In genomic region chr20:48824830-48825550, GRCh38 we compare ENCODE assay signal across 9 cellular contexts. TPM values are rescaled to one million over a fixed set of nuclear protein-coding genes. Genes with fewer than 3 reads are reported as not detected.
DNase-seq lines count a peak whose midpoint lies in the region; ATAC-seq and TF ChIP-seq lines count a peak whose summit lies in the region.
"Had no signal": no experiment of that assay in that cellular context is flagged by ENCODE, and none has a peak within 500 bp of the region (broad histone marks: within the 10 kb centered on the region; RNA-seq: fewer than 3 reads in every experiment).

No MANE protein-coding gene starts in this region.

- H3K4me1 ChIP-seq in CD4-positive, CD25-positive, alpha-beta regulatory T cell (ENCODE audit: control insufficient read depth, insufficient read depth, low read length, poor library complexity, severe bottlenecking) = peaks cover 67% of the 10 kb centered on the region

- H3K4me3 Mint-ChIP-seq in CD4-positive, CD25-positive, alpha-beta regulatory T cell = peak overlapping the region in 2 of 4 donors; percentile 97 to 99
- H3K4me3 Mint-ChIP-seq in HFFc6 = peak overlapping the region; percentile 65
- peak overlapping the region; percentile 85 for H3K4me3 Mint-ChIP-seq in natural killer cell treated with Interleukin-12 subunit alpha and Interleukin-12 subunit beta and Interleukin-15 and Interleukin-18, amount 100 ng/mL, for 72 hours
- H3K4me3 Mint-ChIP-seq in chondrocyte (ENCODE audit: unreplicated experiment) = no peak overlapping the region

- no peak for ATAC-seq in CD4-positive, CD25-positive, alpha-beta regulatory T cell (ENCODE audit: low read depth in 2 of 2)
- no peak for ATAC-seq in natural killer cell treated with Interleukin-12 subunit alpha and Interleukin-12 subunit beta and Interleukin-15 and Interleukin-18, amount 100 ng/mL, for 72 hours
- ATAC-seq in GM21360 (IDR thresholded peaks at IDR 0.05; ENCODE audit: unreplicated experiment) = no peak

- no peaks in the 10 kb centered on the region for H3K9me3 ChIP-seq in CD4-positive, CD25-positive, alpha-beta regulatory T cell (ENCODE audit: control insufficient read depth in 2 of 2, low read length in 2 of 2)

- H3K36me3 ChIP-seq in CD4-positive, CD25-positive, alpha-beta regulatory T cell (ENCODE audit: control insufficient read depth, insufficient read depth, low read length) = no peaks in the 10 kb centered on the region

- no peaks in the 10 kb centered on the region for H3K27me3 ChIP-seq in CD4-positive, CD25-positive, alpha-beta regulatory T cell (ENCODE audit: control insufficient read depth, insufficient read depth, low read length)

- H3K27ac ChIP-seq in CD4-positive, CD25-positive, alpha-beta regulatory T cell (ENCODE audit: insufficient read depth, low read length, poor library complexity, severe bottlenecking) = peak overlapping the region; percentile 82

- no peaks in the 10 kb centered on the region for H3K9me3 Mint-ChIP-seq in CD4-positive, CD25-positive, alpha-beta regulatory T cell
- H3K9me3 Mint-ChIP-seq in HFFc6 = no peaks in the 10 kb centered on the region
- no peaks in the 10 kb centered on the region for H3K9me3 Mint-ChIP-seq in natural killer cell treated with Interleukin-12 subunit alpha and Interleukin-12 subunit beta and Interleukin-15 and Interleukin-18, amount 100 ng/mL, for 72 hours
- H3K9me3 Mint-ChIP-seq in chondrocyte (ENCODE audit: low read depth) = no peaks in the 10 kb centered on the region

- peak overlapping the region in 2 of 3 donors; percentile 96 to 97 for H3K27ac Mint-ChIP-seq in CD4-positive, CD25-positive, alpha-beta regulatory T cell
- peak overlapping the region; percentile 74 for H3K27ac Mint-ChIP-seq in HFFc6
- peak overlapping the region in 1 of 2 donors; percentile 98 for H3K27ac Mint-ChIP-seq in natural killer cell treated with Interleukin-12 subunit alpha and Interleukin-12 subunit beta and Interleukin-15 and Interleukin-18, amount 100 ng/mL, for 72 hours
- no peak overlapping the region for H3K27ac Mint-ChIP-seq in chondrocyte (ENCODE audit: unreplicated experiment)

- peaks cover 13 to 46% (median 30%) of the 10 kb centered on the region in 4 donors for H3K4me1 Mint-ChIP-seq in CD4-positive, CD25-positive, alpha-beta regulatory T cell
- H3K4me1 Mint-ChIP-seq in HFFc6 (ENCODE audit: low read depth) (peaks cover 42% of the 10 kb centered on the region), chondrocyte (ENCODE audit: low read depth) (peaks cover 32% of the 10 kb centered on the region)
- H3K4me1 Mint-ChIP-seq in natural killer cell treated with Interleukin-12 subunit alpha and Interleukin-12 subunit beta and Interleukin-15 and Interleukin-18, amount 100 ng/mL, for 72 hours (ENCODE audit: low read depth in 2 of 2) = peaks cover 58 to 61% of the 10 kb centered on the region in 2 donors

- TF ChIP-seq CTCF in HFFc6 (IDR thresholded peaks at IDR 0.05) = no peak
- no peak for TF ChIP-seq CTCF in astrocyte of the spinal cord (IDR thresholded peaks at IDR 0.05; ENCODE audit: low read depth, low read length)
- TF ChIP-seq CTCF in chondrocyte (IDR thresholded peaks at IDR 0.05) = no peak

- peak overlapping the region; percentile 90 for H3K4me3 ChIP-seq in CD4-positive, CD25-positive, alpha-beta regulatory T cell (ENCODE audit: low read depth, low read length)
- H3K4me3 ChIP-seq in astrocyte of the spinal cord (ENCODE audit: low read depth, low read length) = no peak overlapping the region

- H3K36me3 Mint-ChIP-seq in CD4-positive, CD25-positive, alpha-beta regulatory T cell = peaks cover 11% of the 10 kb centered on the region
- H3K36me3 Mint-ChIP-seq in HFFc6 (ENCODE audit: low read depth) = no peaks in the 10 kb centered on the region
- H3K36me3 Mint-ChIP-seq in natural killer cell treated with Interleukin-12 subunit alpha and Interleukin-12 subunit beta and Interleukin-15 and Interleukin-18, amount 100 ng/mL, for 72 hours = no peaks in the 10 kb centered on the region
- H3K36me3 Mint-ChIP-seq in chondrocyte (ENCODE audit: low read depth) = no peaks in the 10 kb centered on the region

- DNase-seq in CD4-positive, CD25-positive, alpha-beta regulatory T cell = no peak
- no peak for DNase-seq in HFFc6
- peak; percentile 11 for DNase-seq in astrocyte of the spinal cord (ENCODE audit: low read depth, low spot score)
- DNase-seq in natural killer cell treated with Interleukin-12 subunit alpha and Interleukin-12 subunit beta and Interleukin-15 and Interleukin-18, amount 100 ng/mL, for 72 hours (ENCODE audit: low spot score) = peak; percentile 64
- DNase-seq in chondrocyte (ENCODE audit: low spot score) = no peak
- DNase-seq in stimulated activated CD4-positive, alpha-beta T cell treated with anti-CD3 and anti-CD28 coated beads, Interleukin-12 subunit alpha, Interleukin-12 subunit beta, amount 100 ng/mL, for 4 hours = no peak
- no peak for DNase-seq in NCI-H748 treated with DMSO at 0.1 percent for 48 hours (lab: John Stamatoyannopoulos, UW)
- DNase-seq: NCI-H526 had no signal

- in situ Hi-C loops in astrocyte of the spinal cord (cut with HindIII; ENCODE audit: low sequenced_read_pairs) = no loop called here

- no peaks in the 10 kb centered on the region for H3K27me3 Mint-ChIP-seq in CD4-positive, CD25-positive, alpha-beta regulatory T cell
- peaks cover 9% of the 10 kb centered on the region for H3K27me3 Mint-ChIP-seq in HFFc6 (ENCODE audit: insufficient read depth)
- H3K27me3 Mint-ChIP-seq in natural killer cell treated with Interleukin-12 subunit alpha and Interleukin-12 subunit beta and Interleukin-15 and Interleukin-18, amount 100 ng/mL, for 72 hours = no peaks in the 10 kb centered on the region
- no peaks in the 10 kb centered on the region for H3K27me3 Mint-ChIP-seq in chondrocyte (ENCODE audit: low read depth)

RNA-seq across cellular contexts. Expression of gene PREX1, which starts 2.8 kb away (rescaled TPM):
- total RNA-seq in CD4-positive, CD25-positive, alpha-beta regulatory T cell = 264 TPM
- 10 to 100 TPM; 40.8 to 58.5 (median 50.1) TPM for polyA plus RNA-seq in CD4-positive, CD25-positive, alpha-beta regulatory T cell
- total RNA-seq in HFFc6 (2021; fragmentation: NEBNext Ultra II Directional; extraction: Animal tissue kit (Norgen Biotek cat#: 25700)) = 1 to 10 TPM; 1.8 to 4.1 (median 2.8) TPM
- 100 to 1,000 TPM; 132 to 167 TPM for total RNA-seq in natural killer cell treated with Interleukin-12 subunit alpha and Interleukin-12 subunit beta and Interleukin-15 and Interleukin-18, amount 100 ng/mL, for 72 hours
- 3.0 to 5.0 TPM (median 3.3 TPM) in 3 replicates for total RNA-seq in chondrocyte

Comparison
In these comparisons a context has a peak if more than half of its experiments do, and no peak if none do; other contexts are left out.
1. DNase-seq: peak in astrocyte of the spinal cord (single experiment) and natural killer cell treated with Interleukin-12 subunit alpha and Interleukin-12 subunit beta and Interleukin-15 and Interleukin-18, amount 100 ng/mL, for 72 hours (single experiment); none in CD4-positive, CD25-positive, alpha-beta regulatory T cell (0 of 3), HFFc6 (single experiment), chondrocyte (single experiment), stimulated activated CD4-positive, alpha-beta T cell treated with anti-CD3 and anti-CD28 coated beads, Interleukin-12 subunit alpha, Interleukin-12 subunit beta, amount 100 ng/mL, for 4 hours (single experiment) and NCI-H748 treated with DMSO at 0.1 percent for 48 hours (single experiment).
2. RNA of gene PREX1, which starts 2.8 kb away (total RNA-seq): 264 TPM in CD4-positive, CD25-positive, alpha-beta regulatory T cell (single experiment) and 132 to 167 TPM in natural killer cell treated with Interleukin-12 subunit alpha and Interleukin-12 subunit beta and Interleukin-15 and Interleukin-18, amount 100 ng/mL, for 72 hours; 3.0 to 5.0 TPM in chondrocyte and 1.8 to 4.1 TPM in HFFc6; every median in the first group is over 10 times any median in the second.